8 cellular contexts compared by ENCODE assay signal in genomic region chr11:82996966-82997606, GRCh38.
DNase-seq lines count a peak whose midpoint lies in the region; ATAC-seq and TF ChIP-seq lines count a peak whose summit lies in the region.

No MANE protein-coding gene starts in this region.

- no peaks in the 10 kb centered on the region for H3K9me3 Mint-ChIP-seq in activated T-helper 1 cell treated with anti-CD3 and anti-CD28 coated beads, Interleukin-12 subunit alpha, Interleukin-12 subunit beta, Interleukin-2, Interleukin-4 antibody, amounts not matched to agents 30 ng/mL and 10 ng/mL and 1 ng/mL, durations not matched to agents 14 hours and 24 hours and 36 hours
- no peaks in the 10 kb centered on the region for H3K9me3 Mint-ChIP-seq in naive thymus-derived CD8-positive, alpha-beta T cell

- H3K4me3 ChIP-seq in GM12864 (ENCODE audit: low read depth, low read length): peak overlapping the region; percentile 27

- POLR2A ChIA-PET in naive thymus-derived CD8-positive, alpha-beta T cell (lab: Charles Lee): interaction anchor here (0.5 kb wide), 1 partner anchor 163 kb away, joined by 3 read pairs; no protein-coding TSS in a partner anchor

- H3K36me3 Mint-ChIP-seq in activated T-helper 1 cell treated with anti-CD3 and anti-CD28 coated beads, Interleukin-12 subunit alpha, Interleukin-12 subunit beta, Interleukin-2, Interleukin-4 antibody, amounts not matched to agents 30 ng/mL and 10 ng/mL and 1 ng/mL, durations not matched to agents 14 hours and 24 hours and 36 hours (ENCODE audit: low read depth): peaks cover 30% of the 10 kb centered on the region
- peaks cover 0 to 29% (median 20%) of the 10 kb centered on the region in 3 donors for H3K36me3 Mint-ChIP-seq in naive thymus-derived CD8-positive, alpha-beta T cell

- peak overlapping the region; percentile 37 for H3K27ac Mint-ChIP-seq in activated T-helper 1 cell treated with anti-CD3 and anti-CD28 coated beads, Interleukin-12 subunit alpha, Interleukin-12 subunit beta, Interleukin-2, Interleukin-4 antibody, amounts not matched to agents 30 ng/mL and 10 ng/mL and 1 ng/mL, durations not matched to agents 14 hours and 24 hours and 36 hours
- peak overlapping the region in 3 of 10 donors; percentile 20 to 47 (median 25) for H3K27ac Mint-ChIP-seq in naive thymus-derived CD8-positive, alpha-beta T cell

- TF ChIP-seq CTCF in GM12864 (IDR thresholded peaks at IDR 0.05; ENCODE audit: low read depth, low read length, missing control alignments): no peak

- DNase-seq in GM12864 (ENCODE audit: low read depth) (peak; percentile 75), NK-92 (lab: John Stamatoyannopoulos, UW; ENCODE audit: unreplicated experiment) (no peak)
- no peak for DNase-seq in activated T-helper 1 cell treated with anti-CD3 and anti-CD28 coated beads, Interleukin-12 subunit alpha, Interleukin-12 subunit beta, Interleukin-2, Interleukin-4 antibody, amounts not matched to agents 30 ng/mL and 10 ng/mL and 1 ng/mL, durations not matched to agents 14 hours and 24 hours and 36 hours (ENCODE audit: low spot score)
- peak; percentile 47 for DNase-seq in stimulated activated naive CD8-positive, alpha-beta T cell treated with anti-CD3 and anti-CD28 coated beads, Interleukin-15, Interleukin-2, amounts not matched to agents 100 U/mL and 50 U/mL, for 24 hours
- no peak for DNase-seq in naive thymus-derived CD8-positive, alpha-beta T cell
- no peak for DNase-seq in activated CD4-positive, alpha-beta T cell treated with anti-CD3 and anti-CD28 coated beads for 4 hours

- intact Hi-C loops in activated T-helper 1 cell treated with anti-CD3 and anti-CD28 coated beads, Interleukin-12 subunit alpha, Interleukin-12 subunit beta, Interleukin-2, Interleukin-4 antibody, amounts not matched to agents 30 ng/mL and 10 ng/mL and 1 ng/mL, durations not matched to agents 14 hours and 24 hours and 36 hours (cut with micrococcal nuclease): loop anchor here (1.0 kb wide), 6 partner anchors 9 to 159 kb away; partner anchors contain the start of gene RAB30

- H3K4me1 Mint-ChIP-seq in activated T-helper 1 cell treated with anti-CD3 and anti-CD28 coated beads, Interleukin-12 subunit alpha, Interleukin-12 subunit beta, Interleukin-2, Interleukin-4 antibody, amounts not matched to agents 30 ng/mL and 10 ng/mL and 1 ng/mL, durations not matched to agents 14 hours and 24 hours and 36 hours (ENCODE audit: low read depth): peaks cover 67% of the 10 kb centered on the region
- H3K4me1 Mint-ChIP-seq in naive thymus-derived CD8-positive, alpha-beta T cell: peaks cover 19 to 64% (median 46%) of the 10 kb centered on the region in 4 donors

- H3K4me3 Mint-ChIP-seq in activated T-helper 1 cell treated with anti-CD3 and anti-CD28 coated beads, Interleukin-12 subunit alpha, Interleukin-12 subunit beta, Interleukin-2, Interleukin-4 antibody, amounts not matched to agents 30 ng/mL and 10 ng/mL and 1 ng/mL, durations not matched to agents 14 hours and 24 hours and 36 hours: no peak overlapping the region
- H3K4me3 Mint-ChIP-seq in naive thymus-derived CD8-positive, alpha-beta T cell: no peak overlapping the region

- ATAC-seq in GM19452 (IDR thresholded peaks at IDR 0.05; ENCODE audit: unreplicated experiment) (peak; percentile 92), HG03432 (IDR thresholded peaks at IDR 0.05; ENCODE audit: unreplicated experiment) (peak; percentile 95)
- ATAC-seq in stimulated activated naive CD8-positive, alpha-beta T cell treated with anti-CD3 and anti-CD28 coated beads, Interleukin-15, Interleukin-2, amounts not matched to agents 100 U/mL and 50 U/mL, for 24 hours: peak; percentile 65
- no peak for ATAC-seq in naive thymus-derived CD8-positive, alpha-beta T cell

- H3K27me3 Mint-ChIP-seq in activated T-helper 1 cell treated with anti-CD3 and anti-CD28 coated beads, Interleukin-12 subunit alpha, Interleukin-12 subunit beta, Interleukin-2, Interleukin-4 antibody, amounts not matched to agents 30 ng/mL and 10 ng/mL and 1 ng/mL, durations not matched to agents 14 hours and 24 hours and 36 hours (ENCODE audit: insufficient read depth): no peaks in the 10 kb centered on the region
- H3K27me3 Mint-ChIP-seq in naive thymus-derived CD8-positive, alpha-beta T cell: no peaks in the 10 kb centered on the region

Comparison
In these comparisons a context has a peak if more than half of its experiments do, and no peak if none do; other contexts are left out.
1. DNase-seq: peak in GM12864 (single experiment) and stimulated activated naive CD8-positive, alpha-beta T cell treated with anti-CD3 and anti-CD28 coated beads, Interleukin-15, Interleukin-2, amounts not matched to agents 100 U/mL and 50 U/mL, for 24 hours (single experiment); none in activated T-helper 1 cell treated with anti-CD3 and anti-CD28 coated beads, Interleukin-12 subunit alpha, Interleukin-12 subunit beta, Interleukin-2, Interleukin-4 antibody, amounts not matched to agents 30 ng/mL and 10 ng/mL and 1 ng/mL, durations not matched to agents 14 hours and 24 hours and 36 hours (single experiment), naive thymus-derived CD8-positive, alpha-beta T cell (0 of 10), NK-92 (single experiment) and activated CD4-positive, alpha-beta T cell treated with anti-CD3 and anti-CD28 coated beads for 4 hours (0 of 2).
2. ATAC-seq: peak in GM19452 (single experiment), HG03432 (single experiment) and stimulated activated naive CD8-positive, alpha-beta T cell treated with anti-CD3 and anti-CD28 coated beads, Interleukin-15, Interleukin-2, amounts not matched to agents 100 U/mL and 50 U/mL, for 24 hours (single experiment); none in naive thymus-derived CD8-positive, alpha-beta T cell (0 of 2).